In the genomic region with DNA sequence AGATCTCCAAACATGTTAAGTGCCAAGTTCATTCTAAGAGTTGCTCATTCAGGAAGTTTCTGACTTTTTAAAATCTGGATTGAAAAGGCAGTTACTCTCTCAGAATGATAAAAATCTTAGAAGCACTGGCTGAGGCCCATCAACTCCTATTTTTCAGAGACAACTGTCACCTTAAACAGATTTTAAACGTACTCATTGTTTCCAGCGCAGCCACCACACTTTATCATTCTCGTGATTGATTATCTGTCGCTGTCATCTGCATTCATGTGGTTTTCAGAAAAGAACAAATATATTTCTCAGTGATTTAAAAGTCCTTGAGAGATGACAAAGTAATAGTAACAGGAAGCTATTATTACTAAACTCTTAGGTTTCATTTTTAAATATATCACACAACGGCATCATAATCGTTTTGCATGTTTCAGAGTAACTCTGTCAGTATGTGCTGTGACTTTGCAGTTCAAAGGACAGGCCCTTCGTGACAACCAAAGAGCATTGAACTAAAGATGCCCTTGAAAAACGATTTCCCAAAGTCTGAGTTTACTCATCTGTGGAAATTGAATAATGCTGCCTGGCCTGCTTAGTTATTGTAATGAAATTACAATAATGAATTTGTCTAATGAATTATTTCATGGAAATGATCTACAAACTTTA, we compare ENCODE assay signal across 9 cellular contexts.
A peak's percentile ranks its signal among the peaks of the same experiment; 100 is the strongest.
DNase-seq lines count a peak whose midpoint lies in the region; ATAC-seq, FAIRE-seq and TF ChIP-seq lines count a peak whose summit lies in the region.
"Had no signal": no experiment of that assay in that cellular context is flagged by ENCODE, and none has a peak within 500 bp of the region (broad histone marks: within the 10 kb centered on the region; RNA-seq: fewer than 3 reads in every experiment).

No MANE protein-coding gene starts in this region.

- no peak for TF ChIP-seq CTCF in GM12865 (IDR thresholded peaks at IDR 0.05; ENCODE audit: insufficient read depth, low read depth, low read length, missing control alignments)

- peak overlapping the region; percentile 28 for H3K4me3 ChIP-seq in GM12865 (ENCODE audit: low read depth, low read length)

- peak; percentile 79 for FAIRE-seq in GM19239 (lab: Jason Lieb, UNC)
- FAIRE-seq in urothelium cell line (lab: Jason Lieb, UNC): no peak

- peak; percentile 92 for ATAC-seq in HG02938 (IDR thresholded peaks at IDR 0.05; ENCODE audit: unreplicated experiment)

- DNase-seq in GM12865 (ENCODE audit: low read depth) (peak; percentile 91), GM19239 (ENCODE audit: insufficient read length, low spot score) (no peak), NCI-H187 treated with DMSO at 0.1 percent for 48 hours (lab: John Stamatoyannopoulos, UW) (no peak), NCI-H69 (lab: John Stamatoyannopoulos, UW) (no peak), urothelium cell line (ENCODE audit: low spot score) (no peak), Kasumi-1 (lab: John Stamatoyannopoulos, UW) (no peak)
- peak; percentile 20 to 52 for DNase-seq in activated CD4-positive, alpha-beta T cell treated with anti-CD3 and anti-CD28 coated beads, Interleukin-2, amount 50 U/mL, for 48 hours
- DNase-seq: SIG-M5 had no signal

Comparison
In these comparisons a context has a peak if more than half of its experiments do, and no peak if none do; other contexts are left out.
1. DNase-seq: peak in GM12865 (single experiment) and activated CD4-positive, alpha-beta T cell treated with anti-CD3 and anti-CD28 coated beads, Interleukin-2, amount 50 U/mL, for 48 hours (2 of 2); none in GM19239 (single experiment), NCI-H187 treated with DMSO at 0.1 percent for 48 hours (single experiment), NCI-H69 (single experiment), urothelium cell line (single experiment) and Kasumi-1 (0 of 2).